In the genomic region with DNA sequence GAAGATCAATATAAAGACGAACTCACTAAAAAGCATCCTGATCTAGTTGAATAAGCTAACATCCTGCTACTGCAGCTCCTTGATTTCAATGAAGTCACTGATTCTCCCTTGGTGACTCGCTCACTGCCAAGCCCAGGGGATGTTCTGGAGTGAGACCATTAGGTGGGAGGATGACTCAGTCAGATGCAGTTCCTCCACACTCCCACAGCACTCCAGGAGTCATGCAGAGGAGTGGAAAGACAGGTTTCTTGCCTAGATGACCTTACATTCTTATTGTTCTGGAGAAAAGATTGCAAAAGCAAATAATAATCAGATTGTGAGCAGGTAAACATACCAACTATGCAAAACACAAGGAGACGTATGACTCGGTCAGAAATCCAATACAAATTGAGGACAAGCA, we compare ENCODE assay signal across 9 cellular contexts. TPM values are rescaled to one million over a fixed set of nuclear protein-coding genes. Genes with fewer than 3 reads are reported as not detected.
DNase-seq lines count a peak whose midpoint lies in the region; ATAC-seq, FAIRE-seq and TF ChIP-seq lines count a peak whose summit lies in the region.
"Had no signal": no experiment of that assay in that cellular context is flagged by ENCODE, and none has a peak within 500 bp of the region (broad histone marks: within the 10 kb centered on the region; RNA-seq: fewer than 3 reads in every experiment).

No MANE protein-coding gene starts in this region.

- H3K27me3 ChIP-seq in endothelial cell of umbilical vein (ENCODE audit: control insufficient read depth in 2 of 2, insufficient read depth in 2 of 2, low read length in 2 of 2), result no peaks in the 10 kb centered on the region

- H3K36me3 Mint-ChIP-seq in Calu3 (ENCODE audit: insufficient read depth, unreplicated experiment), result peaks cover 16% of the 10 kb centered on the region

- no peak for TF ChIP-seq POLR2A in endothelial cell of umbilical vein (IDR thresholded peaks at IDR 0.05; ENCODE audit: low read depth, low read length)

- no peaks in the 10 kb centered on the region for H4K20me1 ChIP-seq in endothelial cell of umbilical vein (replicated peaks; ENCODE audit: control insufficient read depth, extremely low read depth, insufficient read depth, low read length)

- no peak for ATAC-seq in GM18867 (IDR thresholded peaks at IDR 0.05; ENCODE audit: unreplicated experiment)
- no peak for ATAC-seq in HG02973 (IDR thresholded peaks at IDR 0.05; ENCODE audit: unreplicated experiment)

- H3K4me1 Mint-ChIP-seq in Calu3 (ENCODE audit: low read depth, unreplicated experiment), result peaks cover 63% of the 10 kb centered on the region

- H3K27ac ChIP-seq in endothelial cell of umbilical vein (ENCODE audit: insufficient read depth, low read depth, low read length), result no peak overlapping the region

- intact Hi-C loops in Calu3 (cut with micrococcal nuclease; ENCODE audit: unreplicated experiment), result loop anchor here (5.0 kb wide), 1 partner anchor 65 kb away; no protein-coding TSS in a partner anchor
- intact Hi-C loops in endothelial cell of umbilical vein (cut with micrococcal nuclease), result no loop called here

- H3K4me2 ChIP-seq in endothelial cell of umbilical vein (ENCODE audit: insufficient read depth, low read length), result no peak overlapping the region

- no peak overlapping the region for H3K4me3 ChIP-seq in endothelial cell of umbilical vein (replicated peaks in 1 of 3; ENCODE audit: insufficient read depth in 1 of 3, low read depth in 1 of 3, low read length in 3 of 3)

- no peaks in the 10 kb centered on the region for H3K4me1 ChIP-seq in endothelial cell of umbilical vein (ENCODE audit: control insufficient read depth, extremely low read depth, insufficient read depth, low read length)

- no peak for FAIRE-seq in endothelial cell of umbilical vein (lab: Jason Lieb, UNC)

- POLR2A ChIA-PET in endothelial cell of umbilical vein (lab: Charles Lee), result no interaction called here

- peak overlapping the region; percentile 22 for H3K4me3 Mint-ChIP-seq in Calu3 (ENCODE audit: low read depth, unreplicated experiment)

- H3K9ac ChIP-seq in endothelial cell of umbilical vein (replicated peaks; ENCODE audit: extremely low read depth, insufficient read depth, low read length), result no peak overlapping the region

- no peaks in the 10 kb centered on the region for H3K9me1 ChIP-seq in endothelial cell of umbilical vein (replicated peaks; ENCODE audit: control insufficient read depth, extremely low read depth, insufficient read depth, low read length)

- H3K36me3 ChIP-seq in endothelial cell of umbilical vein (ENCODE audit: control insufficient read depth in 2 of 2, extremely low read depth in 1 of 2, insufficient read depth in 2 of 2, low read length in 2 of 2), result no peaks in the 10 kb centered on the region

- dilution Hi-C loops in endothelial cell of umbilical vein (cut with MboI; ENCODE audit: extremely low pct_ligation_motif_present, low sequenced_read_pairs), result no loop called here

- CTCF ChIA-PET in Calu3 (lab: Charles Lee), result interaction anchor here (0.5 to 1.6 kb wide), 11 partner anchors 13 to 300 kb away, joined by 3 to 16 read pairs (median 4); a partner anchor contains a TSS
- CTCF ChIA-PET in endothelial cell of umbilical vein (lab: Charles Lee), result interaction anchor here (1.0 to 1.5 kb wide), 3 partner anchors 9 to 12 kb away, joined by 3 to 4 read pairs (median 3); no protein-coding TSS in a partner anchor

- H3K9me3 ChIP-seq in endothelial cell of umbilical vein (replicated peaks; ENCODE audit: control insufficient read depth, insufficient read depth, low read length), result no peaks in the 10 kb centered on the region

- H3K27me3 Mint-ChIP-seq in Calu3 (ENCODE audit: unreplicated experiment), result no peaks in the 10 kb centered on the region

- TF ChIP-seq CTCF in Calu3 (IDR thresholded peaks at IDR 0.05; ENCODE audit: unreplicated experiment) (no peak), endothelial cell of umbilical vein (IDR thresholded peaks at IDR 0.05; ENCODE audit: extremely low read depth in 1 of 2, insufficient read depth in 1 of 2, low read depth in 1 of 2, low read length in 2 of 2) (no peak)

- no peaks in the 10 kb centered on the region for H3K79me2 ChIP-seq in endothelial cell of umbilical vein (ENCODE audit: control insufficient read depth, insufficient read depth, low read length)

- H2AFZ ChIP-seq in endothelial cell of umbilical vein (ENCODE audit: low read depth, low read length), result no peak overlapping the region

- DNase-seq in Calu3 (peak; percentile 90), M059J (ENCODE audit: low read depth) (peak; percentile 80), endothelial cell of umbilical vein (ENCODE audit: low read depth, low spot score) (peak; percentile 12), putamen (ENCODE audit: low spot score) (peak; percentile 55), GF-D8 (lab: John Stamatoyannopoulos, UW) (no peak)
- DNase-seq in effector CD4-positive, alpha-beta T cell, result no peak
- DNase-seq: NCI-H510A treated with DMSO at 0.1 percent for 48 hours had no signal

- H3K27ac Mint-ChIP-seq in Calu3 (ENCODE audit: unreplicated experiment), result peak overlapping the region; percentile 90

- BruUV-seq in Calu3 (replicated peaks; lab: Mats Ljungman, UMichigan) (no TSS peak), endothelial cell of umbilical vein (replicated peaks; lab: Mats Ljungman, UMichigan) (no TSS peak)

- H3K9me3 Mint-ChIP-seq in Calu3 (ENCODE audit: low read depth, unreplicated experiment), result peaks cover 3% of the 10 kb centered on the region

TF ChIP-seq in endothelial cell of umbilical vein, 7 proteins besides CTCF, POLR2A, EP300 and RAD21:
- no peak for TF ChIP-seq POLR2AphosphoS5 (IDR thresholded peaks at IDR 0.05; ENCODE audit: insufficient read depth, low read depth, low read length)
- no peak for TF ChIP-seq GATA2 (IDR thresholded peaks at IDR 0.05; ENCODE audit: insufficient read depth, insufficient read length, low read depth, low read length)
- no peak for TF ChIP-seq EZH2 (IDR thresholded peaks at IDR 0.05; ENCODE audit: borderline replicate concordance, low read depth, low read length, severe bottlenecking)
- TF ChIP-seq, protein P1, sequence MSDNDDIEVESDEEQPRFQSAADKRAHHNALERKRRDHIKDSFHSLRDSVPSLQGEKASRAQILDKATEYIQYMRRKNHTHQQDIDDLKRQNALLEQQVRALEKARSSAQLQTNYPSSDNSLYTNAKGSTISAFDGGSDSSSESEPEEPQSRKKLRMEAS (IDR thresholded peaks at IDR 0.05; ENCODE audit: insufficient read depth, insufficient read length), result no peak
- TF ChIP-seq MYC (IDR thresholded peaks at IDR 0.05; ENCODE audit: low read depth, low read length), result no peak
- no peak for TF ChIP-seq JUN (IDR thresholded peaks at IDR 0.05; ENCODE audit: borderline replicate concordance, insufficient read depth, insufficient read length, low read depth)
- peak; percentile 38 for TF ChIP-seq FOS (IDR thresholded peaks at IDR 0.05; ENCODE audit: borderline replicate concordance, insufficient read depth, low read length)

RNA-seq across cellular contexts. Expression of a gene that starts 15.3 kb away (rescaled TPM):
- total RNA-seq in Calu3 (2022), result 4.5 and 5.8 TPM in 2 replicates
- total RNA-seq in M059J (2014; rRNA removed; shearing (Covaris generic)), result 0.79 and 1.2 TPM in 2 replicates
- total RNA-seq in endothelial cell of umbilical vein, result not detected in 2 replicates
- polyA plus RNA-seq in endothelial cell of umbilical vein, result not detected in 2 replicates
- not detected in 2 replicates for polyA plus RNA-seq in endothelial cell of umbilical vein (2011; cell fraction: cytosol; rRNA removed)
- polyA plus RNA-seq in endothelial cell of umbilical vein (2011; cell fraction: nucleus; rRNA removed), result not detected in 2 replicates
- not detected in 2 replicates for polyA plus RNA-seq in endothelial cell of umbilical vein (2012)
- not detected in 2 replicates for polyA minus RNA-seq in endothelial cell of umbilical vein
- polyA minus RNA-seq in endothelial cell of umbilical vein (2011; cell fraction: cytosol; rRNA and poly(A)+ RNA removed), result not detected
- not detected in 2 replicates for polyA minus RNA-seq in endothelial cell of umbilical vein (2011; cell fraction: nucleus; rRNA and poly(A)+ RNA removed)

Comparison
In these comparisons a context has a peak if more than half of its experiments do, and no peak if none do; other contexts are left out.
1. DNase-seq: peak in Calu3 (single experiment), M059J (single experiment), endothelial cell of umbilical vein (single experiment) and putamen (single experiment); none in GF-D8 (single experiment) and effector CD4-positive, alpha-beta T cell (single experiment).